Comparison of ENCODE assay signal across 30 cellular contexts in genomic region chr1:61580417-61580816, GRCh38.
"Had no signal": no experiment of that assay in that cellular context is flagged by ENCODE, and none has a peak within 500 bp of the region (broad histone marks: within the 10 kb centered on the region; RNA-seq: fewer than 3 reads in every experiment).

No MANE protein-coding gene starts in this region.

- DNase-seq: hypothalamus; immature natural killer cell; kidney; left colon; left lung; midbrain; mucosa of descending colon; naive thymus-derived CD4-positive, alpha-beta T cell; occipital lobe; psoas muscle; right lobe of liver; stimulated activated CD4-positive, alpha-beta T cell treated with anti-CD3 and anti-CD28 coated beads, Interleukin-1b, Interleukin-23, amount 100 ng/mL, for 48 hours; stimulated activated CD4-positive, alpha-beta T cell treated with anti-CD3 and anti-CD28 coated beads, Interleukin-2, amount 100 ng/mL, for 48 hours; stimulated activated CD4-positive, alpha-beta T cell treated with anti-CD3 and anti-CD28 coated beads, Interleukin-4, amount 100 ng/mL, for 4 hours; stimulated activated CD8-positive, alpha-beta memory T cell treated with anti-CD3 and anti-CD28 coated beads, Interleukin-4, amount 100 ng/mL, for 48 hours; stimulated activated naive CD4-positive, alpha-beta T cell treated with Interleukin-2 at 50 U/mL for 16 hours; stimulated activated naive CD8-positive, alpha-beta T cell treated with anti-CD3 and anti-CD28 coated beads, Interleukin-15, amount 100 ng/mL, for 72 hours; testis; thyroid gland; transverse colon; upper lobe of left lung had no signal

- H3K4me2 ChIP-seq: neural progenitor cell, smooth muscle cell had no signal

- H3K27me3 ChIP-seq: left lung, neural progenitor cell, neutrophil, right lobe of liver, testis, thyroid gland, transverse colon, upper lobe of left lung, vagina had no signal

- H3K9ac ChIP-seq: neural progenitor cell, parathyroid adenoma had no signal

- H3K27ac ChIP-seq: left lung, neural progenitor cell, neutrophil, parathyroid adenoma, psoas muscle, right lobe of liver, testis, thyroid gland, transverse colon, upper lobe of left lung, vagina had no signal

- H3K4me1 ChIP-seq: left lung, neural progenitor cell, parathyroid adenoma, psoas muscle, right lobe of liver, testis, thyroid gland, transverse colon, upper lobe of left lung, vagina had no signal

- H3K79me2 ChIP-seq: parathyroid adenoma had no signal

- H3K9me3 Mint-ChIP-seq: memory B cell; natural killer cell treated with Interleukin-12 subunit alpha and Interleukin-12 subunit beta and Interleukin-15 and Interleukin-18, amount 100 ng/mL, for 72 hours; stimulated activated memory B cell treated with anti-CD40 and anti-IgM and Interleukin-4, amounts not matched to agents 10 μg/mL and 1 μg/mL and 100 μg/mL, for 72 hours; stimulated activated naive CD8-positive, alpha-beta T cell treated with anti-CD3 and anti-CD28 coated beads, Interleukin-15, amount 100 ng/mL, for 72 hours had no signal

- H3K9me3 ChIP-seq: left lung, mucosa of descending colon, neutrophil, psoas muscle, testis, thyroid gland, transverse colon, upper lobe of left lung, vagina had no signal

- H3K4me3 Mint-ChIP-seq: immature natural killer cell; memory B cell; naive thymus-derived CD4-positive, alpha-beta T cell; natural killer cell treated with Interleukin-12 subunit alpha and Interleukin-12 subunit beta and Interleukin-15 and Interleukin-18, amount 100 ng/mL, for 72 hours; neural progenitor cell; stimulated activated memory B cell treated with anti-CD40 and anti-IgM and Interleukin-4, amounts not matched to agents 10 μg/mL and 1 μg/mL and 100 μg/mL, for 72 hours; stimulated activated naive CD8-positive, alpha-beta T cell treated with anti-CD3 and anti-CD28 coated beads, Interleukin-15, amount 100 ng/mL, for 72 hours had no signal

- H3K4me1 Mint-ChIP-seq: immature natural killer cell; memory B cell; naive thymus-derived CD4-positive, alpha-beta T cell; stimulated activated memory B cell treated with anti-CD40 and anti-IgM and Interleukin-4, amounts not matched to agents 10 μg/mL and 1 μg/mL and 100 μg/mL, for 72 hours; stimulated activated naive CD8-positive, alpha-beta T cell treated with anti-CD3 and anti-CD28 coated beads, Interleukin-15, amount 100 ng/mL, for 72 hours had no signal

- H3K36me3 ChIP-seq: left lung, neural progenitor cell, neutrophil, right lobe of liver, thyroid gland, transverse colon, upper lobe of left lung, vagina had no signal

- ATAC-seq: left colon; left lung; mucosa of descending colon; naive thymus-derived CD4-positive, alpha-beta T cell; natural killer cell treated with Interleukin-12 subunit alpha and Interleukin-12 subunit beta and Interleukin-15 and Interleukin-18, amount 100 ng/mL, for 72 hours; psoas muscle; right lobe of liver; stimulated activated memory B cell treated with anti-CD40 and anti-IgM and Interleukin-4, amounts not matched to agents 10 μg/mL and 1 μg/mL and 100 μg/mL, for 72 hours; stimulated activated naive CD8-positive, alpha-beta T cell treated with anti-CD3 and anti-CD28 coated beads, Interleukin-15, amount 100 ng/mL, for 72 hours had no signal

- H2AFZ ChIP-seq: neural progenitor cell, parathyroid adenoma had no signal

- H3K36me3 Mint-ChIP-seq: immature natural killer cell; memory B cell; natural killer cell treated with Interleukin-12 subunit alpha and Interleukin-12 subunit beta and Interleukin-15 and Interleukin-18, amount 100 ng/mL, for 72 hours; stimulated activated memory B cell treated with anti-CD40 and anti-IgM and Interleukin-4, amounts not matched to agents 10 μg/mL and 1 μg/mL and 100 μg/mL, for 72 hours had no signal

- H3K27ac Mint-ChIP-seq: memory B cell; naive thymus-derived CD4-positive, alpha-beta T cell; natural killer cell treated with Interleukin-12 subunit alpha and Interleukin-12 subunit beta and Interleukin-15 and Interleukin-18, amount 100 ng/mL, for 72 hours; neural progenitor cell; stimulated activated memory B cell treated with anti-CD40 and anti-IgM and Interleukin-4, amounts not matched to agents 10 μg/mL and 1 μg/mL and 100 μg/mL, for 72 hours; stimulated activated naive CD8-positive, alpha-beta T cell treated with anti-CD3 and anti-CD28 coated beads, Interleukin-15, amount 100 ng/mL, for 72 hours had no signal

- H3K4me3 ChIP-seq: left lung, lung, mucosa of descending colon, neural progenitor cell, psoas muscle, right lobe of liver, smooth muscle cell, testis, thyroid gland, transverse colon, upper lobe of left lung, vagina had no signal
